15 cellular contexts compared by ENCODE assay signal in the genomic region with DNA sequence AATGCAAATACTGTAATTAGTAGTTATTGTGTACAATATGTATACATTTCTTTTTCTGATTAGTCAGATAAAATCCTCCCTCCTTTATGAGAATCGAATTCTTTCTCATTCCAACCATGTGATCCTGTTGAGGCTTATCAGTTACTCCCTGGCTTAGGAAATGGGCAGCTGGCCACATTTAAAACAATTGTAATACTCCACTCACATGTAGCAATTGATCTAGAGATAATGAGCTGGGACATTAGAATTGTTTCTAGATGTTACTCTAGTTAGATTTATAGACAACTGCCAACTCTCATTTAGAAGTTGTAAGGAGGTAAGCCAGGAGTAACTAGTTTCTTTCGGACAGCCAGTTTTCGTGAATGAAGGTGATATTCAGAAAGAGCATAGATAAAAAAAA.
A peak's percentile ranks its signal among the peaks of the same experiment; 100 is the strongest.
DNase-seq lines count a peak whose midpoint lies in the region; ATAC-seq and TF ChIP-seq lines count a peak whose summit lies in the region.
"Had no signal": no experiment of that assay in that cellular context is flagged by ENCODE, and none has a peak within 500 bp of the region (broad histone marks: within the 10 kb centered on the region; RNA-seq: fewer than 3 reads in every experiment).

No MANE protein-coding gene starts in this region.

- H3K9me3 ChIP-seq in BE2C, result no peaks in the 10 kb centered on the region
- H3K9me3 ChIP-seq: BLaER1 treated with 17β-estradiol and CSF1 and Interleukin-3, amounts not matched to agents 10 nM and 100 nM; Caco-2 had no signal

- TF ChIP-seq CTCF in BE2C (IDR thresholded peaks at IDR 0.05; ENCODE audit: low read depth, low read length), result no peak

- no peaks in the 10 kb centered on the region for H3K36me3 ChIP-seq in BE2C
- H3K36me3 ChIP-seq: BLaER1 treated with 17β-estradiol and CSF1 and Interleukin-3, amounts not matched to agents 10 nM and 100 nM had no signal

- H3K4me3 ChIP-seq in BE2C (ENCODE audit: low read depth, low read length), result no peak overlapping the region
- H3K4me3 ChIP-seq: BLaER1 treated with 17β-estradiol and CSF1 and Interleukin-3, amounts not matched to agents 10 nM and 100 nM had no signal

- no peaks in the 10 kb centered on the region for H3K4me1 ChIP-seq in BE2C
- H3K4me1 ChIP-seq: BLaER1 treated with 17β-estradiol and CSF1 and Interleukin-3, amounts not matched to agents 10 nM and 100 nM; Caco-2 had no signal

- no peak for ATAC-seq in HG03045 (IDR thresholded peaks at IDR 0.05; ENCODE audit: unreplicated experiment)
- ATAC-seq: CD8-positive, alpha-beta T cell had no signal

- H3K27me3 ChIP-seq in BE2C, result no peaks in the 10 kb centered on the region
- H3K27me3 ChIP-seq: BLaER1 treated with 17β-estradiol and CSF1 and Interleukin-3, amounts not matched to agents 10 nM and 100 nM had no signal

- DNase-seq in BE2C, result peak; percentile 23
- peak; percentile 13 for DNase-seq in OCI-M1 (lab: John Stamatoyannopoulos, UW)
- peak; percentile 18 for DNase-seq in mucosa of gallbladder (ENCODE audit: low spot score)
- no peak for DNase-seq in RKO (ENCODE audit: low spot score)
- DNase-seq in GM19240 (ENCODE audit: insufficient read length, low spot score), result no peak
- DNase-seq: 8988T; ACHN; Caco-2; Calu3; CD4-positive, alpha-beta T cell; CD8-positive, alpha-beta T cell; DMS79 treated with DMSO at 0.1 percent for 48 hours; GF-D8 had no signal

Comparison
In these comparisons a context has a peak if more than half of its experiments do, and no peak if none do; other contexts are left out.
1. DNase-seq: peak in BE2C (single experiment), OCI-M1 (single experiment) and mucosa of gallbladder (single experiment); none in RKO (single experiment) and GM19240 (single experiment).